ENCODE assay signal across 14 cellular contexts in genomic region chr19:21158523-21159135, GRCh38. TPM values are rescaled to one million over a fixed set of nuclear protein-coding genes. Genes with fewer than 3 reads are reported as not detected.
DNase-seq lines count a peak whose midpoint lies in the region; ATAC-seq, FAIRE-seq and TF ChIP-seq lines count a peak whose summit lies in the region.
"Had no signal": no experiment of that assay in that cellular context is flagged by ENCODE, and none has a peak within 500 bp of the region (broad histone marks: within the 10 kb centered on the region; RNA-seq: fewer than 3 reads in every experiment).

No MANE protein-coding gene starts in this region.

- H3K27ac ChIP-seq in ACC112 (ENCODE audit: low read depth, low read length) (peak overlapping the region; percentile 16; the same call in 1 of the 2 replicates), K562 (ENCODE audit: extremely low read depth, low read depth, low read length) (peak overlapping the region; percentile 19; the same call in 1 of the 3 replicates), mesendoderm (ENCODE audit: low read depth, low read length) (no peak overlapping the region), WERI-Rb-1 (no peak overlapping the region)

- no peak overlapping the region for H4K5ac ChIP-seq in mesendoderm (ENCODE audit: low read length)

- peaks cover 10% of the 10 kb centered on the region for H3K4me1 Mint-ChIP-seq in HFFc6 (ENCODE audit: low read depth)

- H3K4me3 Mint-ChIP-seq in HFFc6, result no peak overlapping the region
- H3K4me3 Mint-ChIP-seq: activated naive CD8-positive, alpha-beta T cell; naive B cell had no signal

- BruUV-seq in K562 (replicated peaks; lab: Mats Ljungman, UMichigan), result no TSS peak

- H2AFZ ChIP-seq in ACC112 (ENCODE audit: low read length, unreplicated experiment) (no peak overlapping the region), K562 (ENCODE audit: low read depth, low read length) (no peak overlapping the region)

- no peak overlapping the region for H2BK5ac ChIP-seq in mesendoderm (ENCODE audit: low read length)

- POLR2A ChIA-PET in K562 (lab: Yijun Ruan, JAX), result interaction anchor here (1.2 kb wide), 1 partner anchor 11 kb away, joined by 5 read pairs; no protein-coding TSS in a partner anchor

- H3K9me3 ChIP-seq in K562 (replicated peaks; ENCODE audit: control insufficient read depth, insufficient read depth, low read depth, low read length) (no peaks in the 10 kb centered on the region), WERI-Rb-1 (ENCODE audit: severe bottlenecking) (no peaks in the 10 kb centered on the region)

- CTCF ChIA-PET in K562 (lab: Yijun Ruan, JAX; ENCODE audit: low intra/inter-chr PET ratio), result no interaction called here

- peaks cover 1% of the 10 kb centered on the region; the same call in 1 of the 2 replicates for H3K27me3 Mint-ChIP-seq in HFFc6 (ENCODE audit: insufficient read depth)
- H3K27me3 Mint-ChIP-seq: activated naive CD8-positive, alpha-beta T cell; naive B cell had no signal

- H3K79me2 ChIP-seq in ACC112 (ENCODE audit: control insufficient read depth, insufficient read depth, low read length, unreplicated experiment), result peaks cover 62% of the 10 kb centered on the region
- H3K79me2 ChIP-seq in K562 (ENCODE audit: control insufficient read depth, insufficient read depth, low read length), result peaks cover 81% of the 10 kb centered on the region
- H3K79me2 ChIP-seq in mesendoderm (ENCODE audit: control insufficient read depth, insufficient read depth, low read length), result peaks cover 43% of the 10 kb centered on the region

- peak; percentile 32 for DNase-seq in HFFc6
- DNase-seq in K562 (ENCODE audit: extremely low read depth in 1 of 4, low spot score in 3 of 4), result no peak
- peak; percentile 66 for DNase-seq in fibroblast of the aortic adventitia (ENCODE audit: low read depth)
- DNase-seq in mesendoderm, result no peak
- no peak for DNase-seq in WERI-Rb-1
- DNase-seq: activated CD4-positive, CD25-positive, alpha-beta regulatory T cell treated with anti-CD3 and anti-CD28 coated beads, Interleukin-2, amount 50 U/mL, for 72 hours; Caco-2; cerebellar nuclear complex; naive B cell; T-helper 1 cell had no signal

- H4K8ac ChIP-seq in mesendoderm (ENCODE audit: low read depth, low read length), result no peak overlapping the region

- no peak overlapping the region for H3K4ac ChIP-seq in mesendoderm (ENCODE audit: low read depth, low read length)

- H3K36me3 ChIP-seq in ACC112 (ENCODE audit: insufficient read depth, low read length), result no peaks in the 10 kb centered on the region
- peaks cover 52% of the 10 kb centered on the region; the same call in 2 of the 3 replicates for H3K36me3 ChIP-seq in K562 (ENCODE audit: control insufficient read depth, insufficient read depth, low read length)
- H3K36me3 ChIP-seq in mesendoderm (ENCODE audit: control insufficient read depth, insufficient read depth, low read length), result no peaks in the 10 kb centered on the region
- H3K36me3 ChIP-seq in WERI-Rb-1, result peaks cover 41% of the 10 kb centered on the region

- H4K20me1 ChIP-seq in K562 (replicated peaks; ENCODE audit: control insufficient read depth, insufficient read depth, low read length), result 0 out of 2 replicates have a peak, but pooled peaks cover 6% of the 10 kb centered on the region

- in situ Hi-C loops in K562 (cut with MboI), result no loop called here

- H3K79me1 ChIP-seq in mesendoderm (ENCODE audit: low read length), result peaks cover 6% of the 10 kb centered on the region

- no peak for TF ChIP-seq POLR2A in K562 (conservative IDR thresholded peaks at IDR 0.05)

- H3K27ac Mint-ChIP-seq in HFFc6, result peak overlapping the region; percentile 52; the same call in 1 of the 2 replicates
- H3K27ac Mint-ChIP-seq: activated naive CD8-positive, alpha-beta T cell had no signal

- TF ChIP-seq CTCF in HFFc6 (IDR thresholded peaks at IDR 0.05) (no peak), K562 (IDR thresholded peaks at IDR 0.05 in 2 of 3, conservative IDR thresholded peaks at IDR 0.05 in 1 of 3; ENCODE audit: insufficient read depth in 2 of 3, low read depth in 1 of 3, low read length in 3 of 3) (no peak), fibroblast of the aortic adventitia (IDR thresholded peaks at IDR 0.05; ENCODE audit: insufficient read depth, low read length) (no peak), WERI-Rb-1 (IDR thresholded peaks at IDR 0.05; ENCODE audit: low read depth, low read length) (no peak)

- no peak for FAIRE-seq in K562 (lab: Jason Lieb, UNC)

- no peak overlapping the region for H2AK5ac ChIP-seq in mesendoderm (ENCODE audit: low read length)

- WGBS in K562 (ENCODE audit: insufficient coverage, low coverage, missing lambda C conversion rate), result 0% methylated on average over 1 of the region's 1 CpG
- no CpG with 5 or more reads among the region's 1 CpG for WGBS in mesendoderm (ENCODE audit: extremely low coverage, insufficient coverage, low lambda C conversion rate)

- no peak overlapping the region for H3K9ac ChIP-seq in K562 (ENCODE audit: insufficient read depth in 1 of 2, low read depth in 2 of 2, low read length in 2 of 2)
- no peak overlapping the region for H3K9ac ChIP-seq in mesendoderm (ENCODE audit: low read length)

- no peak; the same call in 1 of the 2 replicates for TF ChIP-seq EP300 in K562 (IDR thresholded peaks at IDR 0.05; ENCODE audit: low read length)

- H3K9me1 ChIP-seq in K562 (ENCODE audit: control insufficient read depth, insufficient read depth, low read length), result no peaks in the 10 kb centered on the region

- no peak for TF ChIP-seq RAD21 in K562 (CRISPR knock-in tag; conservative IDR thresholded peaks at IDR 0.05 in 1 of 2, IDR thresholded peaks at IDR 0.05 in 1 of 2)

- no peak overlapping the region for H3K4me2 ChIP-seq in K562 (ENCODE audit: insufficient read depth, low read length)
- no peak overlapping the region for H3K4me2 ChIP-seq in mesendoderm (ENCODE audit: low read length)

- intact Hi-C loops in K562 (cut with micrococcal nuclease), result no loop called here

- no peak overlapping the region for H3K18ac ChIP-seq in mesendoderm (ENCODE audit: low read length)

- no peak overlapping the region for H2BK15ac ChIP-seq in mesendoderm (replicated peaks; ENCODE audit: low read depth)

- ATAC-seq in K562 (no peak; the same call in 2 of the 3 replicates), HG03045 (IDR thresholded peaks at IDR 0.05; ENCODE audit: unreplicated experiment) (no peak), GM21515 (IDR thresholded peaks at IDR 0.05; ENCODE audit: unreplicated experiment) (no peak)

- peaks cover 48% of the 10 kb centered on the region for H3K36me3 Mint-ChIP-seq in HFFc6 (ENCODE audit: low read depth)

- H3K4me1 ChIP-seq in ACC112 (ENCODE audit: control insufficient read depth, insufficient read depth, low read length, unreplicated experiment) (peaks cover 5% of the 10 kb centered on the region), K562 (replicated peaks in 1 of 2; ENCODE audit: control insufficient read depth in 2 of 2, insufficient read depth in 2 of 2, low read length in 2 of 2) (peaks cover 0 to 11% of the 10 kb centered on the region in 2 experiments; a peak in 3 of 5 replicates), mesendoderm (ENCODE audit: control insufficient read depth, low read depth, low read length) (no peaks in the 10 kb centered on the region)
- H3K4me1 ChIP-seq: Caco-2 had no signal

- H3K27me3 ChIP-seq in ACC112 (ENCODE audit: insufficient read depth, low read length), result no peaks in the 10 kb centered on the region
- no peaks in the 10 kb centered on the region for H3K27me3 ChIP-seq in K562 (ENCODE audit: control insufficient read depth in 2 of 2, insufficient read depth in 2 of 2, low read length in 2 of 2)
- no peaks in the 10 kb centered on the region for H3K27me3 ChIP-seq in mesendoderm (ENCODE audit: insufficient read depth, low read length, poor library complexity)
- H3K27me3 ChIP-seq in WERI-Rb-1 (ENCODE audit: insufficient read depth, low read depth, severe bottlenecking), result no peaks in the 10 kb centered on the region

- no peak overlapping the region for H3K56ac ChIP-seq in mesendoderm (ENCODE audit: low read length)

- peaks cover 14% of the 10 kb centered on the region for H3K9me3 Mint-ChIP-seq in HFFc6

- H3K23ac ChIP-seq in mesendoderm (ENCODE audit: low read length), result no peak overlapping the region

- no peak overlapping the region for H3K4me3 ChIP-seq in ACC112 (ENCODE audit: low read depth, low read length)
- H3K4me3 ChIP-seq in K562, result no peak overlapping the region
- H3K4me3 ChIP-seq in fibroblast of the aortic adventitia (ENCODE audit: low read depth, low read length), result no peak overlapping the region
- H3K4me3 ChIP-seq in mesendoderm (ENCODE audit: low read length), result no peak overlapping the region
- H3K4me3 ChIP-seq in WERI-Rb-1 (ENCODE audit: low read depth, low read length), result no peak overlapping the region

- no peak overlapping the region for H2BK120ac ChIP-seq in mesendoderm (ENCODE audit: low read depth, low read length)

TF ChIP-seq in K562, 482 proteins besides CTCF, POLR2A, EP300 and RAD21 (continues in another document):
- 0 out of 2 replicates have a peak, but pooled peaks have one; percentile 55 for TF ChIP-seq ZNF324 (CRISPR knock-in tag; IDR thresholded peaks at IDR 0.05)
- no peak for TF ChIP-seq SRSF7 (optimal IDR thresholded peaks at IDR 0.05; ENCODE audit: low read depth, low read length)
- TF ChIP-seq CBFA2T2 (conservative IDR thresholded peaks at IDR 0.05), result peak; percentile 73
- peak; percentile 84 for TF ChIP-seq ARID1B (IDR thresholded peaks at IDR 0.05)

RNA-seq across cellular contexts. Expression of gene ZNF431, which starts 16.8 kb away (rescaled TPM):
- 1 to 10 TPM; 4.0 to 6.8 (median 5.4) TPM for total RNA-seq in HFFc6 (2021; fragmentation: NEBNext Ultra II Directional; extraction: Animal tissue kit (Norgen Biotek cat#: 25700))
- total RNA-seq in K562 (2011; cell fraction: chromatin; rRNA removed; ENCODE audit: low replicate concordance), result 60.9 and 66.3 TPM in 2 replicates
- 75.5 and 107 TPM in 2 replicates for total RNA-seq in K562 (2011; cell fraction: nucleolus; rRNA removed)
- 67.8 and 79.6 TPM in 2 replicates for total RNA-seq in K562 (2011; cell fraction: nucleoplasm; rRNA removed)
- total RNA-seq in K562 (2014; rRNA removed), result 7.6 and 12.0 TPM in 2 replicates
- 22.0 and 22.8 TPM in 2 replicates for total RNA-seq in K562 (2014; rRNA removed; fragmentation: Illumina TruSeq; extraction: Trizol)
- total RNA-seq in K562 (2015; rRNA removed; fragmentation: Illumina TruSeq; extraction: Trizol), result 17.6 and 19.2 TPM in 2 replicates
- 13.5 and 16.2 TPM in 2 replicates for total RNA-seq in K562 (2021)
- polyA plus RNA-seq in K562 (2011; rRNA removed), result 24.8 and 33.4 TPM in 2 replicates
- 4.2 and 9.4 TPM in 2 replicates for polyA plus RNA-seq in K562 (2011; cell fraction: cytosol; rRNA removed)
- 27.2 and 28.4 TPM in 2 replicates for polyA plus RNA-seq in K562 (2011; cell fraction: nucleus; rRNA removed)
- polyA plus RNA-seq in K562 (2012), result 8.6 and 18.4 TPM in 2 replicates
- 16.5 and 20.4 TPM in 2 replicates for polyA plus RNA-seq in K562 (2014; fragmentation: Illumina TruSeq; extraction: Trizol)
- polyA plus RNA-seq in K562 (2014; fragmentation: Nextera tagmentation; extraction: Ambion mirVana), result 1 to 10 TPM; 3.3 to 5.0 TPM
- polyA plus RNA-seq in K562 (2014; rRNA removed), result 11.9 and 12.9 TPM in 2 replicates
- 31.1 and 48.6 TPM in 2 replicates for polyA minus RNA-seq in K562 (2011; rRNA and poly(A)+ RNA removed)
- polyA minus RNA-seq in K562 (2011; cell fraction: cytosol; rRNA and poly(A)+ RNA removed), result 25.1 and 38.4 TPM in 2 replicates
- 83.9 and 215 TPM in 2 replicates for polyA minus RNA-seq in K562 (2011; cell fraction: nucleus; rRNA and poly(A)+ RNA removed)
- 5.1 and 10.1 TPM in 2 replicates for total RNA-seq in fibroblast of the aortic adventitia (ENCODE audit: low replicate concordance)
- 22.2 TPM for polyA plus RNA-seq in mesendoderm (2013, experiment 1 of 2)
- 21.6 TPM for polyA plus RNA-seq in mesendoderm (2013, experiment 2 of 2)

Comparison
In these comparisons a context has a peak if more than half of its experiments do, and no peak if none do; other contexts are left out.
1. H3K27ac ChIP-seq: peak in ACC112 (single experiment) and K562 (single experiment); none in mesendoderm (single experiment) and WERI-Rb-1 (single experiment).
2. DNase-seq: peak in HFFc6 (single experiment) and fibroblast of the aortic adventitia (single experiment); none in K562 (0 of 4), mesendoderm (single experiment) and WERI-Rb-1 (single experiment).